Comparison of ENCODE assay signal across 14 cellular contexts in the genomic region with DNA sequence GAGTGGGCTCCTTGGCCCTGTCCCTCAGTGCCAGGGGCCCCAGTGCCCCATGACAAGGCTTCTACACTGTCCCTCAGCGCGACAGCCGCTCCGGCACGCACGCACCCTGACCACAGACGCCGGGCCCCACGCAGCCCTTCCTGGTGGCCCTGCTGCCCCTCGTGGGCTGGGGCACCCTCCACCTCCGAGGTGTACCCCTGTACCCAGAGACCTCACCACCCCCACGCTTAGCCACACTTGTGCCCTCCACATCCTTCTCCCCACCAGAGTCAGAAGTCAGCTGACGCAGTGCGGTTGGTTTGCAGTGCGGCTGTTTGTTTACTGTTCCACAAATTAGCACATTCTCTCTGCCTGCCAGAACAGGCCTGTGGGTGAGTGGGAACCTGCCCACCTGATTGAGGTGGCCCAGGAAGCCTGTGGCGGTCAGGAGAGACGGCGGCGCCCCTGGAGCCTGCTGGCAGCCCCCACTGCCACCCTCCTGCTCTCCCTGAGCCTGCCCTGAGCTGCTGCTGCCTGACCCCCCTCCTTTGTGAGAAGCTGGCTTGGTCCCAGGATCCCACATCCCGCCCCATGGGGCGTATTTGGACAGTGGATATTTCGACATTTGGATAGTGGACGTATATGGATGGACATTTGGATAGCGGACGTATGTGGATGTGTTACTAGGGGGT. TPM values are rescaled to one million over a fixed set of nuclear protein-coding genes. Genes with fewer than 3 reads are reported as not detected.
"Had no signal": no experiment of that assay in that cellular context is flagged by ENCODE, and none has a peak within 500 bp of the region (broad histone marks: within the 10 kb centered on the region; RNA-seq: fewer than 3 reads in every experiment).

No MANE protein-coding gene starts in this region.

- DNase-seq: activated CD4-positive, alpha-beta T cell treated with anti-CD3 and anti-CD28 coated beads, Interleukin-2, amount 10 ng/mL, durations not matched to agents 7 days and 5 days; activated CD8-positive, alpha-beta memory T cell treated with anti-CD3 and anti-CD28 coated beads, Interleukin-2, amount 50 U/mL, for 48 hours; activated naive CD4-positive, alpha-beta T cell; activated naive CD8-positive, alpha-beta T cell treated with anti-CD3 and anti-CD28 coated beads, Interleukin-2, amount 50 U/mL, for 24 hours; endodermal cell; hippocampal formation had no signal

- H3K27me3 ChIP-seq: ascending aorta, breast epithelium, ovary had no signal

- H3K27ac ChIP-seq: ascending aorta, breast epithelium, ovary had no signal

- H3K9me3 ChIP-seq: ascending aorta, breast epithelium, ovary had no signal

- H3K4me1 ChIP-seq: ascending aorta, breast epithelium had no signal

- H3K36me3 ChIP-seq: breast epithelium, ovary had no signal

- H3K4me3 ChIP-seq: ascending aorta, breast epithelium, ovary had no signal

- ATAC-seq: activated naive CD8-positive, alpha-beta T cell treated with anti-CD3 and anti-CD28 coated beads, Interleukin-2, amount 50 U/mL, for 24 hours; stimulated activated effector memory CD8-positive, alpha-beta T cell treated with anti-CD3 and anti-CD28 coated beads, Interleukin-12 subunit alpha, Interleukin-12 subunit beta, amount 100 ng/mL, for 72 hours had no signal

RNA-seq across cellular contexts. Expression of a gene that starts 38.0 kb away (rescaled TPM):
- total RNA-seq: activated CD4-positive, alpha-beta T cell treated with anti-CD3 and anti-CD28 coated beads, Interleukin-2, amount 10 ng/mL, durations not matched to agents 7 days and 5 days; ascending aorta; breast epithelium; lower leg skin; neural crest cell; T-helper 2 cell treated with Interferon-gamma antibody and Interleukin-4, amounts not matched to agents 100 ng/mL and 5 ng/mL, for 36 hours had no signal
- polyA plus RNA-seq: esophagus had no signal
